ENCODE assay signal across 22 cellular contexts in the genomic region with DNA sequence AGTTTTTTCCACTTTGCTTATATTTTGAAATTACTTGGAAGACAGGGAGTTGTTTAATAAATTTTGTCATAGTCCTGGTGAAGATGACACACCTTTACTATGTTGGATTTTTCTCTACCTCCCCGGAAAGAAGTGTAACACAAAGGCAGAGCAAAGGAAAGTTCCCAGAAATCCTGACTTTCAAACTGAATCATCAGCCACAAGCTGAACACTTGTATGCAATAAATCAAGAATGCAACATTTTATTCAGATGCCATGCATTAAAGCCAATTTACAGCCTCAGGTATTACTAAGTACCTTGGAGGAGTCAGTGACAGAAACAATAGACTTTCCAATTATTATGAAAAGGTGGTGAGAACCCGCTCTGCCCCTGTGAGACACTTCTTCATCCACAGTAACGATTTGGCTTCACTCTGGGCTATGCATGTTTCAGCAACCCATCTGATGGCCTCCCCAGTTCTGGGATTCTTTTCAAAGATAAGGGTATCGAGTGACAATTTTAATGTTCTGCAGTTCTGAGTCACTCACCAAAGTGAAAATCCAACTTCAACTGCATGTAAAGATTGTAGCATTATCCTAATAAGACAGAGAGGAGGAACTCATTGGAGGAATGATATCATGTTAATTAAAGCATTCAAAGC.
"Had no signal": no experiment of that assay in that cellular context is flagged by ENCODE, and none has a peak within 500 bp of the region (broad histone marks: within the 10 kb centered on the region; RNA-seq: fewer than 3 reads in every experiment).

No MANE protein-coding gene starts in this region.

- H3K36me3 ChIP-seq: lower lobe of right lung, tibial artery had no signal

- H3K9me3 ChIP-seq: lower lobe of right lung, tibial artery had no signal

- H3K27ac ChIP-seq: hepatocyte, lower lobe of right lung, tibial artery had no signal

- H3K27me3 ChIP-seq: hepatocyte, tibial artery had no signal

- H3K4me1 ChIP-seq: lower lobe of right lung, tibial artery had no signal

- H2AFZ ChIP-seq: hepatocyte had no signal

- H3K79me2 ChIP-seq: hepatocyte had no signal

- ATAC-seq: activated CD4-positive, alpha-beta T cell treated with anti-CD3 and anti-CD28 coated beads for 36 hours; activated CD8-positive, alpha-beta memory T cell treated with anti-CD3 and anti-CD28 coated beads, Interleukin-2, amount 10 ng/mL, durations not matched to agents 7 days and 5 days; activated T-helper 17 cell treated with anti-CD3 and anti-CD28 coated beads, Interleukin-2, amount 50 U/mL, for 72 hours; left colon; lower lobe of right lung had no signal

- H3K4me2 ChIP-seq: hepatocyte had no signal

- H3K4me3 ChIP-seq: hepatocyte, lower lobe of right lung, tibial artery had no signal

- FAIRE-seq: endothelial cell of umbilical vein, islet of Langerhans, TTC549, urothelium cell line had no signal

- DNase-seq: activated CD4-positive, alpha-beta memory T cell treated with anti-CD3 and anti-CD28 coated beads for 36 hours; activated CD4-positive, alpha-beta T cell treated with anti-CD3 and anti-CD28 coated beads for 36 hours; activated CD8-positive, alpha-beta memory T cell treated with anti-CD3 and anti-CD28 coated beads, Interleukin-2, amount 10 ng/mL, durations not matched to agents 7 days and 5 days; activated naive CD4-positive, alpha-beta T cell; activated naive CD8-positive, alpha-beta T cell treated with anti-CD3 and anti-CD28 coated beads for 36 hours; effector memory CD4-positive, alpha-beta T cell; left colon; lower lobe of right lung; nephron progenitor cell; posterior cingulate gyrus; retina; stimulated activated CD4-positive, alpha-beta T cell treated with anti-CD3 and anti-CD28 coated beads, Interleukin-12 subunit alpha, Interleukin-12 subunit beta, amount 100 ng/mL, for 4 hours; stimulated activated CD4-positive, alpha-beta T cell treated with anti-CD3 and anti-CD28 coated beads, Interleukin-1b, Interleukin-23, amount 100 ng/mL, for 48 hours; stimulated activated CD8-positive, alpha-beta memory T cell treated with anti-CD3 and anti-CD28 coated beads, Interleukin-4, amount 100 ng/mL, for 48 hours; stimulated activated naive CD4-positive, alpha-beta T cell treated with Interleukin-2 at 50 U/mL for 16 hours; tibial artery had no signal
